Comparison of ENCODE assay signal across 8 cellular contexts in the genomic region with DNA sequence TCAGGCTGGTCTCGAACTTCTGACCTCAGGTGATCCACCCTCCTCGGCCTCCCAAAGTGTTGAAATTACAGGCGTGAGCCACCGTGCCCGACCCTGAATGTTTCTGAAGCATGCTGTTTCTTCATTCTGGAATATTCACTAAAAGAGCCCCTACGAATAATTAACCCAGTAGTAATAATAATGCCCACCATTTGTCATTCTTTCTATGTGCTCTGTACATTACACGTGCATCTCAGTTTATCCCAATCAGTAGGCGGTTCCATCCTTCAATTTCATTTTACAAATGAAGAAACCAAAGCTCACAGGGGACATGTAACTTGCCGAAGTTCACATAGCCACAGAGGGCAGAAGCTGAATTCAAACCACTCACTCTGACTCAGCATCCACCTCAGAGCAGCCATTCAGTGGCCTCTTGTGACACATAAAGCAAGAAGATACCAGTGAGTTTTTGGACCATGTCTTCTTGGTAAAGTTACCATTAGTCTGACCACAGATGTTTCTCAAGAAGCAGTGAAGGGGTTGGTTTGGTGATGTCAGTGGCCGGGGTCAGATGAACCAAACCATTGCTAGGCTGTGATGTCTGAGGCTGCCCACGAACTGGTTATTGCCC.
DNase-seq lines count a peak whose midpoint lies in the region; ATAC-seq lines count a peak whose summit lies in the region.

No MANE protein-coding gene starts in this region.

- CTCF ChIA-PET in activated CD8-positive, alpha-beta T cell treated with anti-CD3 and anti-CD28 coated beads, Interleukin-2, amount 10 ng/mL, durations not matched to agents 7 days and 5 days (lab: Charles Lee), result interaction anchor here (0.8 to 1.3 kb wide), 4 partner anchors 12 to 76 kb away, joined by 3 to 5 read pairs (median 4); no protein-coding TSS in a partner anchor

- no peak overlapping the region for H3K4me3 Mint-ChIP-seq in activated CD8-positive, alpha-beta T cell treated with anti-CD3 and anti-CD28 coated beads, Interleukin-2, amount 10 ng/mL, durations not matched to agents 7 days and 5 days
- H3K4me3 Mint-ChIP-seq in stimulated activated naive CD8-positive, alpha-beta T cell treated with anti-CD3 and anti-CD28 coated beads, Interleukin-15, amount 100 ng/mL, for 72 hours, result peak overlapping the region; percentile 46 to 54

- peak; percentile 72 for ATAC-seq in GM19395 (IDR thresholded peaks at IDR 0.05; ENCODE audit: unreplicated experiment)
- ATAC-seq in HG03457 (IDR thresholded peaks at IDR 0.05; ENCODE audit: unreplicated experiment), result peak; percentile 66
- peak; percentile 80 for ATAC-seq in activated CD8-positive, alpha-beta T cell treated with anti-CD3 and anti-CD28 coated beads, Interleukin-2, amount 10 ng/mL, durations not matched to agents 7 days and 5 days
- ATAC-seq in stimulated activated naive CD8-positive, alpha-beta T cell treated with anti-CD3 and anti-CD28 coated beads, Interleukin-15, amount 100 ng/mL, for 72 hours, result peak; percentile 95

- DNase-seq in AG08395 (ENCODE audit: low spot score) (peak; percentile 91), glomerular visceral epithelial cell (ENCODE audit: extremely low spot score) (peak; percentile 97), HUDEP-2 (lab: John Stamatoyannopoulos, UW; ENCODE audit: unreplicated experiment in 76 of 76) (no peak), NCI-H2029 treated with DMSO at 0.1 percent for 48 hours (lab: John Stamatoyannopoulos, UW) (no peak)
- peak; percentile 68 for DNase-seq in activated CD8-positive, alpha-beta T cell treated with anti-CD3 and anti-CD28 coated beads, Interleukin-2, amount 10 ng/mL, durations not matched to agents 7 days and 5 days
- DNase-seq in stimulated activated naive CD8-positive, alpha-beta T cell treated with anti-CD3 and anti-CD28 coated beads, Interleukin-15, amount 100 ng/mL, for 72 hours, result peak; percentile 57 to 88

- POLR2A ChIA-PET in activated CD8-positive, alpha-beta T cell treated with anti-CD3 and anti-CD28 coated beads, Interleukin-2, amount 10 ng/mL, durations not matched to agents 7 days and 5 days (lab: Charles Lee), result interaction anchor here (1.5 to 2.5 kb wide), 2 partner anchors 11 to 73 kb away, joined by 6 to 9 read pairs; no protein-coding TSS in a partner anchor

- no peaks in the 10 kb centered on the region for H3K36me3 Mint-ChIP-seq in activated CD8-positive, alpha-beta T cell treated with anti-CD3 and anti-CD28 coated beads, Interleukin-2, amount 10 ng/mL, durations not matched to agents 7 days and 5 days (ENCODE audit: low read depth)

- peaks cover 8% of the 10 kb centered on the region for H3K27me3 Mint-ChIP-seq in activated CD8-positive, alpha-beta T cell treated with anti-CD3 and anti-CD28 coated beads, Interleukin-2, amount 10 ng/mL, durations not matched to agents 7 days and 5 days (ENCODE audit: low read depth)
- H3K27me3 Mint-ChIP-seq in stimulated activated naive CD8-positive, alpha-beta T cell treated with anti-CD3 and anti-CD28 coated beads, Interleukin-15, amount 100 ng/mL, for 72 hours, result peaks cover 8% of the 10 kb centered on the region

- no peaks in the 10 kb centered on the region for H3K9me3 Mint-ChIP-seq in activated CD8-positive, alpha-beta T cell treated with anti-CD3 and anti-CD28 coated beads, Interleukin-2, amount 10 ng/mL, durations not matched to agents 7 days and 5 days (ENCODE audit: insufficient read depth)
- no peaks in the 10 kb centered on the region for H3K9me3 Mint-ChIP-seq in stimulated activated naive CD8-positive, alpha-beta T cell treated with anti-CD3 and anti-CD28 coated beads, Interleukin-15, amount 100 ng/mL, for 72 hours

- peak overlapping the region; percentile 76 for H3K27ac Mint-ChIP-seq in activated CD8-positive, alpha-beta T cell treated with anti-CD3 and anti-CD28 coated beads, Interleukin-2, amount 10 ng/mL, durations not matched to agents 7 days and 5 days
- H3K27ac Mint-ChIP-seq in stimulated activated naive CD8-positive, alpha-beta T cell treated with anti-CD3 and anti-CD28 coated beads, Interleukin-15, amount 100 ng/mL, for 72 hours, result peak overlapping the region; percentile 83 to 87

- peaks cover 54% of the 10 kb centered on the region for H3K4me1 Mint-ChIP-seq in activated CD8-positive, alpha-beta T cell treated with anti-CD3 and anti-CD28 coated beads, Interleukin-2, amount 10 ng/mL, durations not matched to agents 7 days and 5 days (ENCODE audit: low read depth)
- H3K4me1 Mint-ChIP-seq in stimulated activated naive CD8-positive, alpha-beta T cell treated with anti-CD3 and anti-CD28 coated beads, Interleukin-15, amount 100 ng/mL, for 72 hours, result peaks cover 62% of the 10 kb centered on the region

Comparison
In these comparisons a context has a peak if more than half of its experiments do, and no peak if none do; other contexts are left out.
1. DNase-seq: peak in AG08395 (single experiment), activated CD8-positive, alpha-beta T cell treated with anti-CD3 and anti-CD28 coated beads, Interleukin-2, amount 10 ng/mL, durations not matched to agents 7 days and 5 days (single experiment), glomerular visceral epithelial cell (single experiment) and stimulated activated naive CD8-positive, alpha-beta T cell treated with anti-CD3 and anti-CD28 coated beads, Interleukin-15, amount 100 ng/mL, for 72 hours (2 of 2); none in HUDEP-2 (0 of 76) and NCI-H2029 treated with DMSO at 0.1 percent for 48 hours (single experiment).
2. Peak in every context shown above with its lines, with median percentiles within 50 percentile points of each other: ATAC-seq.